19 cellular contexts compared by ENCODE assay signal in genomic region chr13:106088094-106088493, GRCh38.
"Had no signal": no experiment of that assay in that cellular context is flagged by ENCODE, and none has a peak within 500 bp of the region (broad histone marks: within the 10 kb centered on the region; RNA-seq: fewer than 3 reads in every experiment).

No MANE protein-coding gene starts in this region.

- H3K27ac Mint-ChIP-seq: activated CD4-positive, alpha-beta memory T cell treated with anti-CD3 and anti-CD28 coated beads, Interleukin-2, amount 10 ng/mL, durations not matched to agents 7 days and 5 days; activated T-cell treated with anti-CD3 and anti-CD28 coated beads, Interleukin-2, amount 50 U/mL, for 24 hours had no signal

- H3K36me3 ChIP-seq: adrenal gland, lower lobe of right lung, right lobe of liver, spleen, stomach, upper lobe of right lung, WERI-Rb-1 had no signal

- H3K27ac ChIP-seq: adrenal gland, foreskin keratinocyte, lower lobe of right lung, psoas muscle, right lobe of liver, spleen, stomach, testis, upper lobe of right lung, WERI-Rb-1 had no signal

- H3K9me3 ChIP-seq: adrenal gland, lower lobe of right lung, psoas muscle, right lobe of liver, spleen, stomach, testis, upper lobe of right lung had no signal

- DNase-seq: activated CD4-positive, alpha-beta memory T cell treated with anti-CD3 and anti-CD28 coated beads, Interleukin-2, amount 10 ng/mL, durations not matched to agents 7 days and 5 days; activated naive CD4-positive, alpha-beta T cell treated with anti-CD3 and anti-CD28 coated beads, Interleukin-2, amount 50 U/mL, for 16 hours; activated T-cell treated with anti-CD3 and anti-CD28 coated beads, Interleukin-2, amount 50 U/mL, for 24 hours; adrenal gland; cortex of kidney; effector CD4-positive, alpha-beta T cell; foreskin keratinocyte; left cardiac atrium; lower lobe of right lung; midbrain; psoas muscle; right lobe of liver; spleen; stimulated activated CD4-positive, alpha-beta T cell treated with anti-CD3 and anti-CD28 coated beads, Interleukin-1b, Interleukin-23, amount 100 ng/mL, for 48 hours; stomach; testis; upper lobe of right lung; WERI-Rb-1 had no signal

- H3K9me3 Mint-ChIP-seq: activated CD4-positive, alpha-beta memory T cell treated with anti-CD3 and anti-CD28 coated beads, Interleukin-2, amount 10 ng/mL, durations not matched to agents 7 days and 5 days; activated T-cell treated with anti-CD3 and anti-CD28 coated beads, Interleukin-2, amount 50 U/mL, for 24 hours; neural crest cell had no signal

- ATAC-seq: foreskin keratinocyte, left cardiac atrium, lower lobe of right lung, psoas muscle, right lobe of liver, upper lobe of right lung had no signal

- H3K27me3 ChIP-seq: adrenal gland, foreskin keratinocyte, right lobe of liver, spleen, stomach, testis, upper lobe of right lung had no signal

- H3K4me3 ChIP-seq: adrenal gland, lower lobe of right lung, psoas muscle, right lobe of liver, spleen, stomach, testis, upper lobe of right lung had no signal

- H3K27me3 Mint-ChIP-seq: activated CD4-positive, alpha-beta memory T cell treated with anti-CD3 and anti-CD28 coated beads, Interleukin-2, amount 10 ng/mL, durations not matched to agents 7 days and 5 days; activated T-cell treated with anti-CD3 and anti-CD28 coated beads, Interleukin-2, amount 50 U/mL, for 24 hours had no signal

- H3K4me3 Mint-ChIP-seq: activated CD4-positive, alpha-beta memory T cell treated with anti-CD3 and anti-CD28 coated beads, Interleukin-2, amount 10 ng/mL, durations not matched to agents 7 days and 5 days; activated T-cell treated with anti-CD3 and anti-CD28 coated beads, Interleukin-2, amount 50 U/mL, for 24 hours; neural crest cell had no signal

- H3K4me1 Mint-ChIP-seq: activated CD4-positive, alpha-beta memory T cell treated with anti-CD3 and anti-CD28 coated beads, Interleukin-2, amount 10 ng/mL, durations not matched to agents 7 days and 5 days had no signal

- H3K4me1 ChIP-seq: adrenal gland, foreskin keratinocyte, psoas muscle, spleen, testis, upper lobe of right lung had no signal
